10 cellular contexts compared by ENCODE assay signal in genomic region chr1:2232916-2233438, GRCh38. TPM values are rescaled to one million over a fixed set of nuclear protein-coding genes. Genes with fewer than 3 reads are reported as not detected.
DNase-seq lines count a peak whose midpoint lies in the region; ATAC-seq, FAIRE-seq and TF ChIP-seq lines count a peak whose summit lies in the region.
"Had no signal": no experiment of that assay in that cellular context is flagged by ENCODE, and none has a peak within 500 bp of the region (broad histone marks: within the 10 kb centered on the region; RNA-seq: fewer than 3 reads in every experiment).

No MANE protein-coding gene starts in this region.

- no peak for TF ChIP-seq POLR2A in stomach (IDR thresholded peaks at IDR 0.05)

- TF ChIP-seq CTCF in ascending aorta (IDR thresholded peaks at IDR 0.05) (no peak), stomach (IDR thresholded peaks at IDR 0.05) (no peak)

- no peak for ATAC-seq in GM21619 (IDR thresholded peaks at IDR 0.05; ENCODE audit: unreplicated experiment)
- no peak for ATAC-seq in HG03457 (IDR thresholded peaks at IDR 0.05; ENCODE audit: unreplicated experiment)

- H3K9me3 ChIP-seq in ascending aorta = no peaks in the 10 kb centered on the region
- H3K9me3 ChIP-seq in stomach = no peaks in the 10 kb centered on the region

- H3K4me1 ChIP-seq in ascending aorta = peaks cover 43 to 54% of the 10 kb centered on the region in 2 donors
- H3K4me1 ChIP-seq in stomach = peaks cover 87 to 91% (median 88%) of the 10 kb centered on the region in 4 donors

- H3K36me3 ChIP-seq in ascending aorta (no peaks in the 10 kb centered on the region), stomach (no peaks in the 10 kb centered on the region)

- H3K27ac ChIP-seq in ascending aorta (peak overlapping the region; percentile 85 to 93), stomach (peak overlapping the region; percentile 69 to 92 (median 87))

- intact Hi-C loops in ascending aorta (cut with DNase I) = loop anchor here (5.0 kb wide), 1 partner anchor 44 kb away; no protein-coding TSS in a partner anchor
- intact Hi-C loops in stomach (cut with DNase I; ENCODE audit: low total_unique reads) = no loop called here

- DNase-seq in NCI-H2171 (lab: John Stamatoyannopoulos, UW) (peak; percentile 30), ascending aorta (ENCODE audit: low spot score in 2 of 2) (no peak), iris pigment epithelial cell (ENCODE audit: low read depth) (peak; percentile 26), stomach (no peak), NCI-H2081 (lab: John Stamatoyannopoulos, UW) (no peak), HTR-8/SVneo (ENCODE audit: insufficient read length, low spot score) (no peak)
- DNase-seq: activated CD8-positive, alpha-beta memory T cell treated with anti-CD3 and anti-CD28 coated beads, Interleukin-2, amount 50 U/mL, for 48 hours; NCI-H1105 treated with DMSO at 0.1 percent for 48 hours had no signal

- FAIRE-seq in HTR-8/SVneo (lab: Jason Lieb, UNC) = no peak

- 42 to 67% (median 51%) methylated on average over 14 to 23 of the region's 23 CpGs for WGBS in stomach, 5 donors

- no peak for TF ChIP-seq EP300 in stomach (IDR thresholded peaks at IDR 0.05)

- H3K4me3 ChIP-seq in ascending aorta (peak overlapping the region; percentile 78 to 85), stomach (peak overlapping the region; percentile 60 to 71 (median 68))

- H3K27me3 ChIP-seq in ascending aorta (no peaks in the 10 kb centered on the region), stomach (no peaks in the 10 kb centered on the region)

RNA-seq across cellular contexts. Expression of gene SKI, which starts 4.9 kb away (rescaled TPM):
- total RNA-seq in ascending aorta = 139 TPM
- 10 to 100 TPM; 18.7 to 84.0 (median 32.7) TPM for total RNA-seq in stomach
- polyA plus RNA-seq in stomach = 10 to 100 TPM in 2 of 3 donors, 1 to 10 TPM in 1; 7.4 to 14.8 (median 13.9) TPM

RNA-seq across cellular contexts. Expression of gene FAAP20, which starts 38.4 kb away (rescaled TPM):
- total RNA-seq in ascending aorta (38.3 TPM), stomach (100 to 1,000 TPM in 1 of 5 donors, 10 to 100 TPM in 3, 1 to 10 TPM in 1; 8.2 to 170 (median 25.8) TPM)
- 100 to 1,000 TPM in 2 of 3 donors, 10 to 100 TPM in 1; 91.3 to 120 (median 101) TPM for polyA plus RNA-seq in stomach

Comparison
In these comparisons a context has a peak if more than half of its experiments do, and no peak if none do; other contexts are left out.
1. DNase-seq: peak in NCI-H2171 (single experiment) and iris pigment epithelial cell (single experiment); none in ascending aorta (0 of 2), stomach (single experiment), NCI-H2081 (0 of 2) and HTR-8/SVneo (single experiment).